Comparison of ENCODE assay signal across 8 cellular contexts in the genomic region with DNA sequence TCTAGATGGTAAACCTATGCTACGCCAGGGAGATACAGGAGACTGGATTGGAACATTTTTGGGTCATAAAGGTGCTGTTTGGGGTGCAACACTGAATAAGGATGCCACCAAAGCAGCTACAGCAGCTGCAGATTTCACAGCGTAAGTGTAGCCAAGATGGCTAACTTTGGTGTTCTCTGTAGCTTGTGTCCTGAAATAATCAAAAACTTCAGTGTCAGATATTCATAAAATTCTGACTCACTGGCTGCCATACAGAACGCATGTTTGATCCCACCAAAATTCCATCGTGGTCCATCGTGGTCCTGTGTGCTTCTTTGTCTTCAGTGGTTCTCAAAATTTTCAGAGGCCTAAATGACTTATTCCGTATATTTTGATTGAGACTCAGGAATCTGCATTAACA. TPM values are rescaled to one million over a fixed set of nuclear protein-coding genes. Genes with fewer than 3 reads are reported as not detected.
DNase-seq lines count a peak whose midpoint lies in the region; ATAC-seq and TF ChIP-seq lines count a peak whose summit lies in the region.

No MANE protein-coding gene starts in this region.

- TF ChIP-seq CTCF in WERI-Rb-1 (IDR thresholded peaks at IDR 0.05; ENCODE audit: low read depth, low read length) (no peak), GM13977 (IDR thresholded peaks at IDR 0.05; ENCODE audit: extremely low read depth, insufficient read depth, missing control alignments) (no peak)

- DNase-seq in H7 (no peak), WERI-Rb-1 (no peak), hepatic stellate cell (ENCODE audit: low spot score) (peak; percentile 8), GM13977 (ENCODE audit: low spot score) (no peak), CD1c-positive myeloid dendritic cell (ENCODE audit: extremely low spot score) (no peak)
- DNase-seq in effector CD8-positive, alpha-beta T cell (lab: John Stamatoyannopoulos, UW), result no peak

- ATAC-seq in GM18861 (IDR thresholded peaks at IDR 0.05; ENCODE audit: unreplicated experiment), result no peak

- in situ Hi-C loops in GM13977 (cut with MboI; ENCODE audit: low pct_unique_long_range_greater_than_20kb, low sequenced_read_pairs, unreplicated experiment), result no loop called here

- H3K9me3 ChIP-seq in WERI-Rb-1 (ENCODE audit: severe bottlenecking), result no peaks in the 10 kb centered on the region

- H3K27ac ChIP-seq in WERI-Rb-1, result no peak overlapping the region
- peak overlapping the region in 11 of 21 experiments; percentile 89 to 97 (median 96) for H3K27ac ChIP-seq in skin epidermis

- H3K36me3 ChIP-seq in H7 (replicated peaks; ENCODE audit: control insufficient read depth, insufficient read depth, low read length), result no peaks in the 10 kb centered on the region; the same call in 1 of the 2 replicates
- peaks cover 46% of the 10 kb centered on the region for H3K36me3 ChIP-seq in WERI-Rb-1

- no peaks in the 10 kb centered on the region for H3K27me3 ChIP-seq in H7 (ENCODE audit: control insufficient read depth, insufficient read depth, low read length)
- no peaks in the 10 kb centered on the region for H3K27me3 ChIP-seq in WERI-Rb-1 (ENCODE audit: insufficient read depth, low read depth, severe bottlenecking)

- H3K4me3 ChIP-seq in H7 (ENCODE audit: insufficient read depth, low read depth, low read length), result peak overlapping the region; percentile 90
- H3K4me3 ChIP-seq in WERI-Rb-1 (ENCODE audit: low read depth, low read length), result peak overlapping the region; percentile 92
- H3K4me3 ChIP-seq in skin epidermis, result peak overlapping the region; percentile 59 to 96 (median 73)

RNA-seq across cellular contexts. Expression of a gene that starts 1.3 kb away (rescaled TPM):
- 116 and 117 TPM in 2 replicates for total RNA-seq in H7 (2014; rRNA removed; shearing (Covaris generic))

RNA-seq across cellular contexts. Expression of a gene that starts 27.6 kb away (rescaled TPM):
- 32.9 and 34.7 TPM in 2 replicates for total RNA-seq in H7 (2014; rRNA removed; shearing (Covaris generic))
